ENCODE assay signal across 1 cellular context in genomic region chr11:61851128-61851899, GRCh38.
TF ChIP-seq lines count a peak whose summit lies in the region.

No MANE protein-coding gene starts in this region.

TF ChIP-seq in GM12878, 131 proteins besides CTCF, POLR2A, EP300 and RAD21:
- TF ChIP-seq TAF1 (IDR thresholded peaks at IDR 0.05; ENCODE audit: borderline replicate concordance, low read depth, low read length) (no peak), IKZF1 (conservative IDR thresholded peaks at IDR 0.05) (0 out of 2 replicates have a peak, but pooled peaks have one; percentile 16), SIN3A (IDR thresholded peaks at IDR 0.05; ENCODE audit: low read depth, low read length) (no peak)
- TF ChIP-seq, protein P1, sequence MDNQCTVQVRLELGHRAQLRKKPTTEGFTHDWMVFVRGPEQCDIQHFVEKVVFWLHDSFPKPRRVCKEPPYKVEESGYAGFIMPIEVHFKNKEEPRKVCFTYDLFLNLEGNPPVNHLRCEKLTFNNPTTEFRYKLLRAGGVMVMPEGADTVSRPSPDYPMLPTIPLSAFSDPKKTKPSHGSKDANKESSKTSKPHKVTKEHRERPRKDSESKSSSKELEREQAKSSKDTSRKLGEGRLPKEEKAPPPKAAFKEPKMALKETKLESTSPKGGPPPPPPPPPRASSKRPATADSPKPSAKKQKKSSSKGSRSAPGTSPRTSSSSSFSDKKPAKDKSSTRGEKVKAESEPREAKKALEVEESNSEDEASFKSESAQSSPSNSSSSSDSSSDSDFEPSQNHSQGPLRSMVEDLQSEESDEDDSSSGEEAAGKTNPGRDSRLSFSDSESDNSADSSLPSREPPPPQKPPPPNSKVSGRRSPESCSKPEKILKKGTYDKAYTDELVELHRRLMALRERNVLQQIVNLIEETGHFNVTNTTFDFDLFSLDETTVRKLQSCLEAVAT (IDR thresholded peaks at IDR 0.05) = peak; percentile 42; the same call in 1 of the 2 replicates
